1 cellular context compared by ENCODE assay signal in the genomic region with DNA sequence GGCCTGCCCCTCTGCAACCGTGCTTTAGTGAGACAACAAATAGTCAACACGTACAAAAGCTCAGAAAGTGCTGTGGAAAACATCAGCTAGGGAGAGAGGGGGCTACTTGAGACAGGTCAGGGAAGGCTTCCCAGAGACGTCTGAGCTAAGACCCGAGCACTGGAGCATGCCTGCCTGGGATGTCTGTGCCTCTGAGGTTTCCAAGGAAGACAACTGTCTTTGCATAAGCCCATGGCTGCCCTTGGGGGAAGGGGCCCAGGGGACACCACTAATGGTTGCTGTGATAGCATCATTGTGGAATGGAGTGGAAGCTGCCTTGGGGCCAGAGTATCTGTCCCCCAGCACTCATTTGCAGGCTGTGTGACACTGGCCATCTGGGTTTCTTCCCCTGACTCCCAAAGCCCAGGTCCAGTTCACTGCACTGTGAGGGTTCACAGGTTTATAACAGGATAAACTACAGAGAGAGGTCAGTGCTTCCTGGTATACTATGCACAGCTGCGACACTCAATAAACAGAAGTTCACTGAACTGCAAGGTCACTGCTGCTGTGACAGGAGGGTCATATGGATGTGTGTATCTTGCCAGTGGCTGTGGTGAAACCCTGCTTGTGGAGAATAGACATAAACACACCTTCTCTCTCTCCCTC.
TF ChIP-seq lines count a peak whose summit lies in the region.

No MANE protein-coding gene starts in this region.

TF ChIP-seq in HepG2, 621 proteins besides CTCF, POLR2A, EP300 and RAD21 (continued from another document and continues in another):
- TF ChIP-seq, protein P1, sequence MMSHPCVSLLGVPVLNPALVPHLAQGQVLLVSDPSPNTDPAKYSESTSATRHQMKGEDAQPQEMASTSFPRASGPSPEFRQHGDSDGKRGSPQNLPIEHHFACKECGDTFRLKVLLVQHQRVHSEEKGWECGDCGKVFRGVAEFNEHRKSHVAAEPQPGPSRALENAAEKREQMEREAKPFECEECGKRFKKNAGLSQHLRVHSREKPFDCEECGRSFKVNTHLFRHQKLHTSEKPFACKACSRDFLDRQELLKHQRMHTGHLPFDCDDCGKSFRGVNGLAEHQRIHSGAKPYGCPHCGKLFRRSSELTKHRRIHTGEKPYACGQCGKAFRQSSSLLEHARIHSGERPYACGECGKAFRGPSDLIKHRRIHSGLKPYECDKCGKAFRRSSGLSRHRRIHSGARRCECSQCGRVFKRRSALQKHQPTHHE (CRISPR knock-in tag; IDR thresholded peaks at IDR 0.05; ENCODE audit: borderline replicate concordance) = no peak
- TF ChIP-seq KMT2A (CRISPR knock-in tag; IDR thresholded peaks at IDR 0.05) = 0 out of 2 replicates have a peak, but pooled peaks have one; percentile 30
- TF ChIP-seq TCF7L2 (IDR thresholded peaks at IDR 0.05; ENCODE audit: low read depth, low read length) = no peak
- TF ChIP-seq NFE2 (CRISPR knock-in tag; IDR thresholded peaks at IDR 0.05) = peak; percentile 60; the same call in 1 of the 2 replicates
- TF ChIP-seq GTF2F1 (IDR thresholded peaks at IDR 0.05; ENCODE audit: low read length) = no peak; the same call in 1 of the 2 replicates
- 0 out of 2 replicates have a peak, but pooled peaks have one; percentile 60 for TF ChIP-seq ZFP36L1 (CRISPR knock-in tag; IDR thresholded peaks at IDR 0.05)
- TF ChIP-seq NR2F6 (IDR thresholded peaks at IDR 0.05) = peak; percentile 92
- TF ChIP-seq NR2F6 (CRISPR knock-in tag; IDR thresholded peaks at IDR 0.05) = peak; percentile 98
- peak; percentile 30; the same call in 1 of the 2 replicates for TF ChIP-seq DMAP1 (CRISPR knock-in tag; IDR thresholded peaks at IDR 0.05)
- no peak for TF ChIP-seq ZNF781 (CRISPR knock-in tag; IDR thresholded peaks at IDR 0.05; ENCODE audit: borderline replicate concordance, not compliant biosample characterization)
- TF ChIP-seq ZNF329 (CRISPR knock-in tag; IDR thresholded peaks at IDR 0.05; ENCODE audit: low read depth) = no peak
- TF ChIP-seq PPARG (CRISPR knock-in tag; conservative IDR thresholded peaks at IDR 0.05) = peak; percentile 85
- TF ChIP-seq KDM1A (CRISPR knock-in tag; IDR thresholded peaks at IDR 0.05) = no peak
- TF ChIP-seq MTA3 (CRISPR knock-in tag; IDR thresholded peaks at IDR 0.05) = no peak
- no peak for TF ChIP-seq SMARCE1 (IDR thresholded peaks at IDR 0.05; ENCODE audit: borderline replicate concordance)
- TF ChIP-seq ZNF605 (CRISPR knock-in tag; IDR thresholded peaks at IDR 0.05) = peak; percentile 60; the same call in 1 of the 2 replicates
- peak; percentile 97 for TF ChIP-seq FOXO1 (CRISPR knock-in tag; IDR thresholded peaks at IDR 0.05)
- TF ChIP-seq, protein P2, sequence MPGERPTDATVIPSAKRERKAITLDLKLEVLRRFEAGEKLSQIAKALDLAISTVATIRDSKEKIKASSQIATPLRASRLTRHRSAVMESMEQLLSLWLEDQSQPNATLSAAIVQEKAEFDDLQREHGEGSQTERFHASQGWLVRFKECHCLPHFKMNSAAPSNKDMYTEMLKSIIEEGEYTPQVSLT (CRISPR knock-in tag; IDR thresholded peaks at IDR 0.05; ENCODE audit: borderline replicate concordance, low read depth) = no peak
- TF ChIP-seq ZNF225 (CRISPR knock-in tag; IDR thresholded peaks at IDR 0.05) = peak; percentile 84; the same call in 1 of the 2 replicates
- peak; percentile 76 for TF ChIP-seq ZNF589 (CRISPR knock-in tag; conservative IDR thresholded peaks at IDR 0.05)
- peak; percentile 39; the same call in 1 of the 2 replicates for TF ChIP-seq ZNF547 (CRISPR knock-in tag; IDR thresholded peaks at IDR 0.05)
- TF ChIP-seq, protein P3, sequence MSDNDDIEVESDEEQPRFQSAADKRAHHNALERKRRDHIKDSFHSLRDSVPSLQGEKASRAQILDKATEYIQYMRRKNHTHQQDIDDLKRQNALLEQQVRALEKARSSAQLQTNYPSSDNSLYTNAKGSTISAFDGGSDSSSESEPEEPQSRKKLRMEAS (IDR thresholded peaks at IDR 0.05) = peak; percentile 69
- TF ChIP-seq ZBTB44 (CRISPR knock-in tag; IDR thresholded peaks at IDR 0.05) = no peak
- no peak for TF ChIP-seq ZNF724P (CRISPR knock-in tag; IDR thresholded peaks at IDR 0.05; ENCODE audit: borderline replicate concordance)
- TF ChIP-seq ZSCAN21 (CRISPR knock-in tag; IDR thresholded peaks at IDR 0.05; ENCODE audit: borderline replicate concordance) = peak; percentile 93
- peak; percentile 97 for TF ChIP-seq ARID5B (CRISPR knock-in tag; IDR thresholded peaks at IDR 0.05)
- TF ChIP-seq POLR2AphosphoS2 (IDR thresholded peaks at IDR 0.05; ENCODE audit: low read depth, low read length) = no peak
- TF ChIP-seq MXD4 (CRISPR knock-in tag; IDR thresholded peaks at IDR 0.05) = peak; percentile 93
- TF ChIP-seq RORA (CRISPR knock-in tag; IDR thresholded peaks at IDR 0.05) = no peak
- TF ChIP-seq, protein P4, sequence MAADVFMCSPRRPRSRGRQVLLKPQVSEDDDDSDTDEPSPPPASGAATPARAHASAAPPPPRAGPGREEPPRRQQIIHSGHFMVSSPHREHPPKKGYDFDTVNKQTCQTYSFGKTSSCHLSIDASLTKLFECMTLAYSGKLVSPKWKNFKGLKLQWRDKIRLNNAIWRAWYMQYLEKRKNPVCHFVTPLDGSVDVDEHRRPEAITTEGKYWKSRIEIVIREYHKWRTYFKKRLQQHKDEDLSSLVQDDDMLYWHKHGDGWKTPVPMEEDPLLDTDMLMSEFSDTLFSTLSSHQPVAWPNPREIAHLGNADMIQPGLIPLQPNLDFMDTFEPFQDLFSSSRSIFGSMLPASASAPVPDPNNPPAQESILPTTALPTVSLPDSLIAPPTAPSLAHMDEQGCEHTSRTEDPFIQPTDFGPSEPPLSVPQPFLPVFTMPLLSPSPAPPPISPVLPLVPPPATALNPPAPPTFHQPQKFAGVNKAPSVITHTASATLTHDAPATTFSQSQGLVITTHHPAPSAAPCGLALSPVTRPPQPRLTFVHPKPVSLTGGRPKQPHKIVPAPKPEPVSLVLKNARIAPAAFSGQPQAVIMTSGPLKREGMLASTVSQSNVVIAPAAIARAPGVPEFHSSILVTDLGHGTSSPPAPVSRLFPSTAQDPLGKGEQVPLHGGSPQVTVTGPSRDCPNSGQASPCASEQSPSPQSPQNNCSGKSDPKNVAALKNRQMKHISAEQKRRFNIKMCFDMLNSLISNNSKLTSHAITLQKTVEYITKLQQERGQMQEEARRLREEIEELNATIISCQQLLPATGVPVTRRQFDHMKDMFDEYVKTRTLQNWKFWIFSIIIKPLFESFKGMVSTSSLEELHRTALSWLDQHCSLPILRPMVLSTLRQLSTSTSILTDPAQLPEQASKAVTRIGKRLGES (CRISPR knock-in tag; IDR thresholded peaks at IDR 0.05; ENCODE audit: borderline replicate concordance) = no peak
- no peak for TF ChIP-seq ZNF180 (CRISPR knock-in tag; IDR thresholded peaks at IDR 0.05; ENCODE audit: borderline replicate concordance, low read depth)
- 0 out of 2 replicates have a peak, but pooled peaks have one; percentile 43 for TF ChIP-seq NFE2L1 (CRISPR knock-in tag; IDR thresholded peaks at IDR 0.05; ENCODE audit: borderline replicate concordance)
- TF ChIP-seq, protein P5, sequence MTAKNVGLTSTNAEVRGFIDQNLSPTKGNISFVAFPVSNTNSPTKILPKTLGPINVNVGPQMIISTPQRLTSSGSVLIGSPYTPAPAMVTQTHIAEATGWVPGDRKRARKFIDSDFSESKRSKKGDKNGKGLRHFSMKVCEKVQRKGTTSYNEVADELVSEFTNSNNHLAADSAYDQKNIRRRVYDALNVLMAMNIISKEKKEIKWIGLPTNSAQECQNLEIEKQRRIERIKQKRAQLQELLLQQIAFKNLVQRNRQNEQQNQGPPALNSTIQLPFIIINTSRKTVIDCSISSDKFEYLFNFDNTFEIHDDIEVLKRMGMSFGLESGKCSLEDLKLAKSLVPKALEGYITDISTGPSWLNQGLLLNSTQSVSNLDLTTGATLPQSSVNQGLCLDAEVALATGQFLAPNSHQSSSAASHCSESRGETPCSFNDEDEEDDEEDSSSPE (CRISPR knock-in tag; IDR thresholded peaks at IDR 0.05) = no peak; the same call in 1 of the 2 replicates
- TF ChIP-seq NCOR1 (IDR thresholded peaks at IDR 0.05; ENCODE audit: borderline replicate concordance, low read length) = peak; percentile 66; the same call in 1 of the 2 replicates
- no peak for TF ChIP-seq HOXA7 (CRISPR knock-in tag; IDR thresholded peaks at IDR 0.05)
- peak; percentile 85; the same call in 1 of the 2 replicates for TF ChIP-seq ZNF558 (CRISPR knock-in tag; IDR thresholded peaks at IDR 0.05; ENCODE audit: borderline replicate concordance)
- TF ChIP-seq GPBP1L1 (CRISPR knock-in tag; IDR thresholded peaks at IDR 0.05) = no peak
- TF ChIP-seq POGZ (CRISPR knock-in tag; IDR thresholded peaks at IDR 0.05) = peak; percentile 60
- TF ChIP-seq ATF7-NPFF (CRISPR knock-in tag; IDR thresholded peaks at IDR 0.05; ENCODE audit: low read depth) = no peak
- no peak for TF ChIP-seq ZZZ3 (CRISPR knock-in tag; IDR thresholded peaks at IDR 0.05; ENCODE audit: borderline replicate concordance)
- no peak for TF ChIP-seq EEA1 (CRISPR knock-in tag; IDR thresholded peaks at IDR 0.05; ENCODE audit: borderline replicate concordance)
- TF ChIP-seq SIX1 (CRISPR knock-in tag; IDR thresholded peaks at IDR 0.05; ENCODE audit: borderline replicate concordance) = peak; percentile 77
- peak; percentile 74 for TF ChIP-seq ZNF883 (CRISPR knock-in tag; IDR thresholded peaks at IDR 0.05; ENCODE audit: not compliant biosample characterization)
- TF ChIP-seq BORCS8-MEF2B (CRISPR knock-in tag; IDR thresholded peaks at IDR 0.05) = no peak
- TF ChIP-seq JUNB (CRISPR knock-in tag; IDR thresholded peaks at IDR 0.05; ENCODE audit: borderline replicate concordance) = no peak
- TF ChIP-seq ZBED4 (CRISPR knock-in tag; IDR thresholded peaks at IDR 0.05; ENCODE audit: borderline replicate concordance) = peak; percentile 88
- TF ChIP-seq ZNF33B (CRISPR knock-in tag; IDR thresholded peaks at IDR 0.05) = no peak; the same call in 1 of the 2 replicates
